In genomic region chr2:126828471-126828870, GRCh38 we compare ENCODE assay signal across 23 cellular contexts.
DNase-seq lines count a peak whose midpoint lies in the region; ATAC-seq and TF ChIP-seq lines count a peak whose summit lies in the region.
"Had no signal": no experiment of that assay in that cellular context is flagged by ENCODE, and none has a peak within 500 bp of the region (broad histone marks: within the 10 kb centered on the region; RNA-seq: fewer than 3 reads in every experiment).

No MANE protein-coding gene starts in this region.

- H3K27ac ChIP-seq in A673 (ENCODE audit: low read depth, low read length, poor library complexity, severe bottlenecking) (no peak overlapping the region), colonic mucosa (no peak overlapping the region)
- H3K27ac ChIP-seq: KMS-11, SJSA1 had no signal

- intact Hi-C loops in A673 (cut with micrococcal nuclease; ENCODE audit: unreplicated experiment) = no loop called here
- intact Hi-C loops in colonic mucosa (cut with DNase I) = no loop called here

- H3K9ac ChIP-seq in colonic mucosa (ENCODE audit: low read depth in 2 of 2, low read length in 2 of 2) = no peak overlapping the region
- H3K9ac ChIP-seq: KMS-11 had no signal

- DNase-seq in A673 (ENCODE audit: low spot score) = peak; percentile 45
- DNase-seq in KG1 (lab: John Stamatoyannopoulos, UW) = peak; percentile 18
- peak; percentile 90 for DNase-seq in NOMO-1 treated with DMSO at 0.1 percent for 48 hours (lab: John Stamatoyannopoulos, UW; ENCODE audit: unreplicated experiment)
- peak; percentile 52 for DNase-seq in SKM-1 treated with dmso at 0.1 percent for 144 hours (lab: John Stamatoyannopoulos, UW; ENCODE audit: unreplicated experiment)
- DNase-seq in colonic mucosa = no peak
- DNase-seq in stimulated activated CD4-positive, alpha-beta T cell treated with anti-CD3 and anti-CD28 coated beads, Interleukin-4, amount 100 ng/mL, for 24 hours = no peak
- DNase-seq: 8988T; BE2C; Calu3; CD4-positive, alpha-beta memory T cell; GOT3; NCI-H1105; NCI-H1694; NCI-H2081 treated with DMSO at 0.1 percent for 48 hours; NCI-H446 treated with DMSO at 0.1 percent for 48 hours; NK-92 treated with Interleukin-12 subunit alpha and Interleukin-12 subunit beta, amount 100 ng/mL, for 24 hours had no signal

- POLR2A ChIA-PET in A673 (lab: Charles Lee; ENCODE audit: low non-redundant PET) = no interaction called here

- H3K4me1 ChIP-seq in A673 (ENCODE audit: insufficient read depth, low read length, poor library complexity, severe bottlenecking) (no peaks in the 10 kb centered on the region), colonic mucosa (no peaks in the 10 kb centered on the region)
- H3K4me1 ChIP-seq: BE2C, SJSA1 had no signal

- H3K9me3 ChIP-seq in A673 (ENCODE audit: low read depth, low read length, poor library complexity, severe bottlenecking) = no peaks in the 10 kb centered on the region
- no peaks in the 10 kb centered on the region for H3K9me3 ChIP-seq in colonic mucosa
- H3K9me3 ChIP-seq: BE2C, SJSA1 had no signal

- H3K27me3 ChIP-seq in A673 (replicated peaks; ENCODE audit: insufficient read depth, low read depth, low read length, poor library complexity) (no peaks in the 10 kb centered on the region), colonic mucosa (no peaks in the 10 kb centered on the region)
- H3K27me3 ChIP-seq: BE2C, SJSA1 had no signal

- no peak for TF ChIP-seq CTCF in A673 (conservative IDR thresholded peaks at IDR 0.05; ENCODE audit: low read depth, low read length)
- TF ChIP-seq CTCF in colonic mucosa (IDR thresholded peaks at IDR 0.05) = no peak

- CTCF ChIA-PET in A673 (lab: Charles Lee) = no interaction called here

- H3K36me3 ChIP-seq in A673 (ENCODE audit: insufficient read depth, low read length, poor library complexity, severe bottlenecking) = no peaks in the 10 kb centered on the region
- no peaks in the 10 kb centered on the region for H3K36me3 ChIP-seq in colonic mucosa
- H3K36me3 ChIP-seq: BE2C, SJSA1 had no signal

- ATAC-seq in HG02610 (IDR thresholded peaks at IDR 0.05; ENCODE audit: unreplicated experiment) = no peak
- no peak for ATAC-seq in GM21528 (IDR thresholded peaks at IDR 0.05; ENCODE audit: low FRiP score, unreplicated experiment)
- ATAC-seq: GM12878, HCT116, HepG2 had no signal

- H3K4me3 ChIP-seq in A673 (ENCODE audit: low read depth, low read length, poor library complexity, severe bottlenecking) = no peak overlapping the region
- no peak overlapping the region for H3K4me3 ChIP-seq in colonic mucosa
- H3K4me3 ChIP-seq: GM12878, SJSA1 had no signal

- BruUV-seq in A673 (replicated peaks; lab: Mats Ljungman, UMichigan) = no TSS peak

Comparison
In these comparisons a context has a peak if more than half of its experiments do, and no peak if none do; other contexts are left out.
1. DNase-seq: peak in A673 (single experiment), KG1 (single experiment), NOMO-1 treated with DMSO at 0.1 percent for 48 hours (single experiment) and SKM-1 treated with dmso at 0.1 percent for 144 hours (single experiment); none in colonic mucosa (single experiment) and stimulated activated CD4-positive, alpha-beta T cell treated with anti-CD3 and anti-CD28 coated beads, Interleukin-4, amount 100 ng/mL, for 24 hours (single experiment).